Comparison of ENCODE assay signal across 18 cellular contexts in genomic region chrX:124194209-124194608, GRCh38.
DNase-seq lines count a peak whose midpoint lies in the region; ATAC-seq and TF ChIP-seq lines count a peak whose summit lies in the region.
"Had no signal": no experiment of that assay in that cellular context is flagged by ENCODE, and none has a peak within 500 bp of the region (broad histone marks: within the 10 kb centered on the region; RNA-seq: fewer than 3 reads in every experiment).

No MANE protein-coding gene starts in this region.

- peak; percentile 36 for DNase-seq in DMS153 (lab: John Stamatoyannopoulos, UW)
- no peak for DNase-seq in DMS153 treated with DMSO at 0.1 percent for 48 hours (lab: John Stamatoyannopoulos, UW; ENCODE audit: unreplicated experiment)
- DNase-seq in heart right ventricle, result peak in 1 of 2 donors; percentile 38
- DNase-seq in upper lobe of left lung, result no peak
- DNase-seq in EL, result no peak
- no peak for DNase-seq in NCI-H345 (lab: John Stamatoyannopoulos, UW)
- DNase-seq: activated CD4-positive, alpha-beta T cell treated with anti-CD3 and anti-CD28 coated beads, Interleukin-2, amount 10 ng/mL, durations not matched to agents 24 days and 14 days; activated naive CD8-positive, alpha-beta T cell treated with anti-CD3 and anti-CD28 coated beads, Interleukin-2, amount 10 ng/mL, durations not matched to agents 7 days and 5 days; endodermal cell; foreskin melanocyte; Kasumi-1; NCI-H1436; ovary; substantia nigra had no signal

- H3K9me3 Mint-ChIP-seq in nephron, result peaks cover 6% of the 10 kb centered on the region
- H3K9me3 Mint-ChIP-seq: activated CD4-positive, alpha-beta T cell treated with anti-CD3 and anti-CD28 coated beads, Interleukin-2, amount 10 ng/mL, durations not matched to agents 24 days and 14 days; activated naive CD8-positive, alpha-beta T cell treated with anti-CD3 and anti-CD28 coated beads, Interleukin-2, amount 10 ng/mL, durations not matched to agents 7 days and 5 days had no signal

- TF ChIP-seq CTCF in heart right ventricle (IDR thresholded peaks at IDR 0.05) (no peak), nephron (IDR thresholded peaks at IDR 0.05; ENCODE audit: unreplicated experiment in 3 of 3) (no peak), upper lobe of left lung (IDR thresholded peaks at IDR 0.05) (no peak)

- no peaks in the 10 kb centered on the region for H3K36me3 Mint-ChIP-seq in nephron (ENCODE audit: low read depth)
- H3K36me3 Mint-ChIP-seq: activated naive CD8-positive, alpha-beta T cell treated with anti-CD3 and anti-CD28 coated beads, Interleukin-2, amount 10 ng/mL, durations not matched to agents 7 days and 5 days; CD14-positive monocyte had no signal

- H3K4me1 ChIP-seq in heart right ventricle (peaks cover 0 to 16% (median 0%) of the 10 kb centered on the region in 9 donors), upper lobe of left lung (no peaks in the 10 kb centered on the region)

- no peaks in the 10 kb centered on the region for H3K27me3 Mint-ChIP-seq in nephron (ENCODE audit: low read depth)
- H3K27me3 Mint-ChIP-seq: activated CD4-positive, alpha-beta T cell treated with anti-CD3 and anti-CD28 coated beads, Interleukin-2, amount 10 ng/mL, durations not matched to agents 24 days and 14 days; activated naive CD8-positive, alpha-beta T cell treated with anti-CD3 and anti-CD28 coated beads, Interleukin-2, amount 10 ng/mL, durations not matched to agents 7 days and 5 days had no signal

- H3K27ac ChIP-seq in heart right ventricle (peak overlapping the region in 6 of 10 donors; percentile 27 to 73 (median 50)), upper lobe of left lung (peak overlapping the region in 2 of 4 donors; percentile 24 to 58)
- H3K27ac ChIP-seq: 22Rv1, ovary had no signal

- TF ChIP-seq POLR2A in upper lobe of left lung (IDR thresholded peaks at IDR 0.05), result no peak

- H3K4me3 ChIP-seq in heart right ventricle, result no peak overlapping the region
- no peak overlapping the region for H3K4me3 ChIP-seq in upper lobe of left lung
- H3K4me3 ChIP-seq: ovary had no signal

- H3K4me3 Mint-ChIP-seq in nephron, result peak overlapping the region in 1 of 3 experiments; percentile 34
- H3K4me3 Mint-ChIP-seq: activated CD4-positive, alpha-beta T cell treated with anti-CD3 and anti-CD28 coated beads, Interleukin-2, amount 10 ng/mL, durations not matched to agents 24 days and 14 days; activated naive CD8-positive, alpha-beta T cell treated with anti-CD3 and anti-CD28 coated beads, Interleukin-2, amount 10 ng/mL, durations not matched to agents 7 days and 5 days; CD14-positive monocyte; endodermal cell had no signal

- H3K36me3 ChIP-seq in heart right ventricle (no peaks in the 10 kb centered on the region), upper lobe of left lung (no peaks in the 10 kb centered on the region)
- H3K36me3 ChIP-seq: ovary had no signal

- 30 to 45% methylated on average over 6 of the region's 6 CpGs for WGBS in heart right ventricle, 2 donors
- 58 to 80% methylated on average over 3 to 6 of the region's 6 CpGs for WGBS in upper lobe of left lung, 2 donors

- H3K9me3 ChIP-seq in heart right ventricle (no peaks in the 10 kb centered on the region), upper lobe of left lung (no peaks in the 10 kb centered on the region)
- H3K9me3 ChIP-seq: ovary had no signal

- H3K4me1 Mint-ChIP-seq in nephron, result peaks cover 21% of the 10 kb centered on the region
- H3K4me1 Mint-ChIP-seq: activated CD4-positive, alpha-beta T cell treated with anti-CD3 and anti-CD28 coated beads, Interleukin-2, amount 10 ng/mL, durations not matched to agents 24 days and 14 days; activated naive CD8-positive, alpha-beta T cell treated with anti-CD3 and anti-CD28 coated beads, Interleukin-2, amount 10 ng/mL, durations not matched to agents 7 days and 5 days; CD14-positive monocyte; endodermal cell had no signal

- intact Hi-C loops in heart right ventricle (cut with DNase I), result no loop called here

- ATAC-seq in heart right ventricle, result peak; percentile 69 to 94 (median 90)
- peak; percentile 75 to 94 for ATAC-seq in upper lobe of left lung (ENCODE audit: low FRiP score in 2 of 2)
- no peak for ATAC-seq in GM21825 (IDR thresholded peaks at IDR 0.05; ENCODE audit: unreplicated experiment)

- peak in 1 of 4 donors; percentile 24 for TF ChIP-seq EP300 in upper lobe of left lung (IDR thresholded peaks at IDR 0.05)

- H3K27me3 ChIP-seq in heart right ventricle, result no peaks in the 10 kb centered on the region
- no peaks in the 10 kb centered on the region for H3K27me3 ChIP-seq in upper lobe of left lung
- H3K27me3 ChIP-seq: ovary had no signal

- peak overlapping the region in 2 of 3 experiments; percentile 45 to 65 for H3K27ac Mint-ChIP-seq in nephron
- H3K27ac Mint-ChIP-seq: activated CD4-positive, alpha-beta T cell treated with anti-CD3 and anti-CD28 coated beads, Interleukin-2, amount 10 ng/mL, durations not matched to agents 24 days and 14 days; activated naive CD8-positive, alpha-beta T cell treated with anti-CD3 and anti-CD28 coated beads, Interleukin-2, amount 10 ng/mL, durations not matched to agents 7 days and 5 days; endodermal cell had no signal
